Comparison of ENCODE assay signal across 9 cellular contexts in genomic region chr17:57874058-57874419, GRCh38. TPM values are rescaled to one million over a fixed set of nuclear protein-coding genes. Genes with fewer than 3 reads are reported as not detected.
DNase-seq lines count a peak whose midpoint lies in the region; ATAC-seq and TF ChIP-seq lines count a peak whose summit lies in the region.
"Had no signal": no experiment of that assay in that cellular context is flagged by ENCODE, and none has a peak within 500 bp of the region (broad histone marks: within the 10 kb centered on the region; RNA-seq: fewer than 3 reads in every experiment).

No MANE protein-coding gene starts in this region.

- ATAC-seq in activated T-cell treated with anti-CD3 and anti-CD28 coated beads, Interleukin-2, amount 50 U/mL, for 72 hours (replicated peaks in 1 of 2) = peak in 1 of 2 donors; percentile 6
- no peak for ATAC-seq in HG02610 (IDR thresholded peaks at IDR 0.05; ENCODE audit: unreplicated experiment)

- H3K36me3 ChIP-seq in mesendoderm (ENCODE audit: control insufficient read depth, insufficient read depth, low read length) = no peaks in the 10 kb centered on the region
- H3K36me3 ChIP-seq in tibial artery = peaks cover 25 to 48% (median 37%) of the 10 kb centered on the region in 3 donors

- peak overlapping the region; percentile 95 for H3K23ac ChIP-seq in mesendoderm (ENCODE audit: low read length)

- H2BK5ac ChIP-seq in mesendoderm (ENCODE audit: low read length) = peak overlapping the region; percentile 96

- H3K27me3 Mint-ChIP-seq in activated T-cell treated with anti-CD3 and anti-CD28 coated beads, Interleukin-2, amount 50 U/mL, for 72 hours (ENCODE audit: low read depth) = peaks cover 18% of the 10 kb centered on the region
- H3K27me3 Mint-ChIP-seq in MCF 10A (ENCODE audit: insufficient read depth, unreplicated experiment) = no peaks in the 10 kb centered on the region
- H3K27me3 Mint-ChIP-seq: type B pancreatic cell had no signal

- H3K9me3 ChIP-seq in tibial artery = no peaks in the 10 kb centered on the region

- H3K79me1 ChIP-seq in mesendoderm (ENCODE audit: low read length) = peaks cover 2% of the 10 kb centered on the region

- H3K4me3 ChIP-seq in mesendoderm (ENCODE audit: low read length) = no peak overlapping the region
- peak overlapping the region; percentile 34 to 43 for H3K4me3 ChIP-seq in tibial artery

- H3K4ac ChIP-seq in mesendoderm (ENCODE audit: low read depth, low read length) = peak overlapping the region; percentile 28

- DNase-seq in activated T-cell treated with anti-CD3 and anti-CD28 coated beads, Interleukin-2, amount 50 U/mL, for 72 hours = no peak
- no peak for DNase-seq in activated T-cell treated with anti-CD3 and anti-CD28 coated beads, Interleukin-2, amount 50 U/mL, for 48 hours
- DNase-seq in MCF 10A (ENCODE audit: unreplicated experiment) (no peak), mesendoderm (no peak), tibial artery (no peak), mesenteric fat pad (ENCODE audit: low spot score) (no peak), NCI-H2171 treated with DMSO at 0.1 percent for 48 hours (lab: John Stamatoyannopoulos, UW) (no peak)

- BruUV-seq in MCF 10A (replicated peaks; lab: Mats Ljungman, UMichigan) = no TSS peak

- H3K4me2 ChIP-seq in mesendoderm (ENCODE audit: low read length) = no peak overlapping the region

- H3K27ac ChIP-seq in mesendoderm (ENCODE audit: low read depth, low read length) (peak overlapping the region; percentile 85), tibial artery (peak overlapping the region; percentile 79 to 84)

- CTCF ChIA-PET in MCF 10A (lab: Yijun Ruan, JAX) = interaction anchor here (0.9 to 8.9 kb wide), 10 partner anchors 15 to 126 kb away, joined by 3 to 81 read pairs (median 8); no protein-coding TSS in a partner anchor

- peak overlapping the region; percentile 34 to 45 for H3K4me3 Mint-ChIP-seq in activated T-cell treated with anti-CD3 and anti-CD28 coated beads, Interleukin-2, amount 50 U/mL, for 72 hours
- H3K4me3 Mint-ChIP-seq in MCF 10A (ENCODE audit: unreplicated experiment) = no peak overlapping the region
- H3K4me3 Mint-ChIP-seq: type B pancreatic cell had no signal

- POLR2A ChIA-PET in MCF 10A (lab: Yijun Ruan, JAX) = interaction anchor here (0.7 to 4.2 kb wide), 9 partner anchors 14 to 133 kb away, joined by 3 to 30 read pairs (median 11); partner anchors contain the start of genes MRPS23 and SRSF1

- no CpG with 5 or more reads among the region's 7 CpGs for WGBS in mesendoderm (ENCODE audit: extremely low coverage, insufficient coverage, low lambda C conversion rate)

- peak overlapping the region; percentile 78 for H4K5ac ChIP-seq in mesendoderm (ENCODE audit: low read length)

- H3K27ac Mint-ChIP-seq in activated T-cell treated with anti-CD3 and anti-CD28 coated beads, Interleukin-2, amount 50 U/mL, for 72 hours = no peak overlapping the region
- peak overlapping the region; percentile 67 for H3K27ac Mint-ChIP-seq in MCF 10A (ENCODE audit: low read depth, unreplicated experiment)

- no peaks in the 10 kb centered on the region for H3K9me3 Mint-ChIP-seq in activated T-cell treated with anti-CD3 and anti-CD28 coated beads, Interleukin-2, amount 50 U/mL, for 72 hours
- H3K9me3 Mint-ChIP-seq in MCF 10A (ENCODE audit: unreplicated experiment) = no peaks in the 10 kb centered on the region
- H3K9me3 Mint-ChIP-seq: type B pancreatic cell had no signal

- no peaks in the 10 kb centered on the region for H3K79me2 ChIP-seq in mesendoderm (ENCODE audit: control insufficient read depth, insufficient read depth, low read length)

- peak overlapping the region; percentile 78 for H3K18ac ChIP-seq in mesendoderm (ENCODE audit: low read length)

- no peak overlapping the region for H2BK15ac ChIP-seq in mesendoderm (replicated peaks; ENCODE audit: low read depth)

- intact Hi-C loops in MCF 10A (cut with micrococcal nuclease) = loop anchor here (2.0 kb wide), 3 partner anchors 19 to 75 kb away; partner anchors contain the start of gene MRPS23
- intact Hi-C loops in tibial artery (cut with DNase I; ENCODE audit: low total_unique reads) = loop anchor here (5.0 kb wide), 1 partner anchor 78 kb away; no protein-coding TSS in a partner anchor

- peak overlapping the region; percentile 94 for H3K56ac ChIP-seq in mesendoderm (ENCODE audit: low read length)

- TF ChIP-seq CTCF in MCF 10A (IDR thresholded peaks at IDR 0.05; ENCODE audit: unreplicated experiment) (no peak), tibial artery (IDR thresholded peaks at IDR 0.05) (no peak)

- H3K4me1 ChIP-seq in mesendoderm (ENCODE audit: control insufficient read depth, low read depth, low read length) (peaks cover 25% of the 10 kb centered on the region), tibial artery (peaks cover 5 to 61% (median 59%) of the 10 kb centered on the region in 4 donors)

- H2BK120ac ChIP-seq in mesendoderm (ENCODE audit: low read depth, low read length) = peak overlapping the region; percentile 31

- peak overlapping the region; percentile 97 for H2AK5ac ChIP-seq in mesendoderm (ENCODE audit: low read length)

- no peaks in the 10 kb centered on the region for H3K27me3 ChIP-seq in mesendoderm (ENCODE audit: insufficient read depth, low read length, poor library complexity)
- no peaks in the 10 kb centered on the region for H3K27me3 ChIP-seq in tibial artery

- no peaks in the 10 kb centered on the region for H3K36me3 Mint-ChIP-seq in activated T-cell treated with anti-CD3 and anti-CD28 coated beads, Interleukin-2, amount 50 U/mL, for 72 hours (ENCODE audit: insufficient read depth in 2 of 2)
- H3K36me3 Mint-ChIP-seq in MCF 10A (ENCODE audit: insufficient read depth, unreplicated experiment) = peaks cover 21% of the 10 kb centered on the region

- H3K4me1 Mint-ChIP-seq in activated T-cell treated with anti-CD3 and anti-CD28 coated beads, Interleukin-2, amount 50 U/mL, for 72 hours (ENCODE audit: low read depth) = peaks cover 26% of the 10 kb centered on the region
- peaks cover 43% of the 10 kb centered on the region for H3K4me1 Mint-ChIP-seq in MCF 10A (ENCODE audit: insufficient read depth, unreplicated experiment)

- no peak overlapping the region for H4K8ac ChIP-seq in mesendoderm (ENCODE audit: low read depth, low read length)

- peak overlapping the region; percentile 70 for H3K9ac ChIP-seq in mesendoderm (ENCODE audit: low read length)

RNA-seq across cellular contexts. Expression of gene MRPS23, which starts 24.2 kb away (rescaled TPM):
- total RNA-seq in activated T-cell treated with anti-CD3 and anti-CD28 coated beads, Interleukin-2, amount 50 U/mL, for 72 hours = 10 to 100 TPM; 43.4 to 52.7 TPM
- total RNA-seq in MCF 10A (2022) (54.1 and 59.3 TPM in 2 replicates), mesenteric fat pad (31.9 TPM)
- polyA plus RNA-seq in mesendoderm (2013, experiment 1 of 2) = 33.9 TPM
- 35.9 TPM for polyA plus RNA-seq in mesendoderm (2013, experiment 2 of 2)
